13 cellular contexts compared by ENCODE assay signal in the genomic region with DNA sequence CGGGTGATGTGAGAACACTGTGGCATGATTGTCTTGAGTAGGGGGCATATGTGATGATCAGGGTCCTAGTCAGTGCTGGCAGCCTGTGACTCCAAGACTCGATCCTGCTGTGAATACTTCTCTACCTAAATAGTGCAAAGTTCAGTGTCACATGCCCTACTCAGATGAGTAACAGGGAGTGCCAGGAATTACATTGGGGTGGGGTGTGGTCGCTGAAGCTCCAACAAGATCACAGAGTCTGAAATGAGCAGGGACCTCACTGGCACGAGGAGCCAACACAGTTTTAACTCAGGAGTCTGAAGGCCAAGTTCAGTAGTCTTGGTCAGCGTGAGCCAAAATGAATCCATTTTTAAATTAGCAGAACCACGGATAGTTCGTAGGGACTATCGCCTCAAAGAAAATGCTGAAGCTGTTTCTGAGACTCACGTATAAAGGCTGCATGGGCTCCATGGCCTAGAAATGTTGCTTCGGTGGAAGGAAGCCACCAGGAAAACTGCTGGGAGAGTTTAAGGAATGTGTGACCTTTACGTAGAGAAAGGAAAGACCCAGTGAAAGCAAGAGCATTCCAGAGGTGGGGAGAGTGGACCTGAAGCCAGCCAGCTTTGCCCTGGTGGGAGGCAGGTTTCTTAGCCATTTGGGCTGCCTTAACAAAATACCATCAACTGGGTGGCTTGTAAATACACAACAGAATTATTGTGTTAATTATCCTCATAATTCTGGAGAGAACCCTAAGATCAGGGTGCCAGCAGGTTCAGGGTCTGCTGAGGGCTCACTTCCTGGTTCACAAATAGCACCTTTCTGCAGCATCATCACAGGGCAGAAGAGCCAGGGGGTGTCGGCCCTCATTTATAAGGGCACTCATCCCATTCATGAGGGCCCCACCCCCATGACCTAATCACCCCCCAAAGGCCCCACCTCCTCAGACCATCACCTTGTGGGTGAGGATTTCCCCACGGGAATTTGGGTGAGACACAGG.
A peak's percentile ranks its signal among the peaks of the same experiment; 100 is the strongest.
DNase-seq lines count a peak whose midpoint lies in the region; ATAC-seq, FAIRE-seq and TF ChIP-seq lines count a peak whose summit lies in the region.
"Had no signal": no experiment of that assay in that cellular context is flagged by ENCODE, and none has a peak within 500 bp of the region (broad histone marks: within the 10 kb centered on the region; RNA-seq: fewer than 3 reads in every experiment).

No MANE protein-coding gene starts in this region.

- peaks cover 30% of the 10 kb centered on the region for H3K4me1 ChIP-seq in Caco-2
- H3K4me1 ChIP-seq in mucosa of descending colon (ENCODE audit: low read depth), result peaks cover 8% of the 10 kb centered on the region

- intact Hi-C loops in Caco-2 (cut with micrococcal nuclease; ENCODE audit: unreplicated experiment), result loop anchor here (10.0 kb wide), 1 partner anchor 157 kb away; a partner anchor contains a TSS
- intact Hi-C loops in mucosa of descending colon (cut with DNase I, micrococcal nuclease), result loop anchor here in 1 of 2 donors (10.0 kb wide), 1 partner anchor 127 kb away; no protein-coding TSS in a partner anchor

- POLR2A ChIA-PET in Caco-2 (lab: Charles Lee), result interaction anchor here (1.5 kb wide), 1 partner anchor 156 kb away, joined by 4 read pairs; a partner anchor contains a TSS

- no peaks in the 10 kb centered on the region for H3K27me3 ChIP-seq in Caco-2 (replicated peaks; ENCODE audit: control insufficient read depth, insufficient read depth, low read length)
- H3K27me3 ChIP-seq: ovary had no signal

- CTCF ChIA-PET in Caco-2 (lab: Charles Lee), result interaction anchor here (0.7 kb wide), 1 partner anchor 472 kb away, joined by 3 read pairs; no protein-coding TSS in a partner anchor

- no peak for FAIRE-seq in RCC 7860 (lab: Jason Lieb, UNC)

- peaks cover 21% of the 10 kb centered on the region for H3K4me1 Mint-ChIP-seq in Caco-2 (ENCODE audit: low read depth, unreplicated experiment)
- H3K4me1 Mint-ChIP-seq in IgD-negative memory B cell, result peaks cover 19 to 40% (median 30%) of the 10 kb centered on the region in 3 donors

- H3K4me3 Mint-ChIP-seq in Caco-2 (ENCODE audit: unreplicated experiment) (no peak overlapping the region), IgD-negative memory B cell (no peak overlapping the region)
- H3K4me3 Mint-ChIP-seq: activated CD8-positive, alpha-beta T cell treated with anti-CD3 and anti-CD28 coated beads for 36 hours had no signal

- BruUV-seq in Caco-2 (replicated peaks; lab: Mats Ljungman, UMichigan), result no TSS peak

- peak; percentile 98 for ATAC-seq in mucosa of descending colon
- no peak for ATAC-seq in GM18520 (IDR thresholded peaks at IDR 0.05; ENCODE audit: unreplicated experiment)
- ATAC-seq: activated CD8-positive, alpha-beta T cell treated with anti-CD3 and anti-CD28 coated beads for 36 hours had no signal

- H3K9me3 ChIP-seq in Caco-2, result no peaks in the 10 kb centered on the region
- H3K9me3 ChIP-seq in mucosa of descending colon, result no peaks in the 10 kb centered on the region
- H3K9me3 ChIP-seq: ovary had no signal

- peak; percentile 19 to 56 for DNase-seq in Caco-2
- DNase-seq in epithelial cell of esophagus (ENCODE audit: low read depth), result peak; percentile 78
- peak in 2 of 3 donors; percentile 58 to 74 for DNase-seq in mucosa of descending colon
- no peak for DNase-seq in NCI-H146 treated with DMSO at 0.1 percent for 48 hours (lab: John Stamatoyannopoulos, UW; ENCODE audit: unreplicated experiment)
- no peak for DNase-seq in RCC 7860 (ENCODE audit: low spot score)
- DNase-seq in HK-2 (ENCODE audit: unreplicated experiment), result no peak
- DNase-seq: activated CD8-positive, alpha-beta T cell treated with anti-CD3 and anti-CD28 coated beads for 36 hours; activated gamma-delta T cell; hypothalamus; NCI-H1105 treated with DMSO at 0.1 percent for 48 hours; ovary had no signal

- no peaks in the 10 kb centered on the region for H3K27me3 Mint-ChIP-seq in Caco-2 (ENCODE audit: insufficient read depth, unreplicated experiment)
- H3K27me3 Mint-ChIP-seq in IgD-negative memory B cell, result no peaks in the 10 kb centered on the region
- H3K27me3 Mint-ChIP-seq: activated CD8-positive, alpha-beta T cell treated with anti-CD3 and anti-CD28 coated beads for 36 hours had no signal

- no peaks in the 10 kb centered on the region for H3K9me3 Mint-ChIP-seq in Caco-2 (ENCODE audit: unreplicated experiment)
- H3K9me3 Mint-ChIP-seq in IgD-negative memory B cell, result no peaks in the 10 kb centered on the region
- H3K9me3 Mint-ChIP-seq: activated CD8-positive, alpha-beta T cell treated with anti-CD3 and anti-CD28 coated beads for 36 hours had no signal

- TF ChIP-seq CTCF in Caco-2 (IDR thresholded peaks at IDR 0.05; ENCODE audit: insufficient read depth in 1 of 2, low read depth in 1 of 2, low read length in 1 of 2, severe bottlenecking in 1 of 2, unreplicated experiment in 1 of 2) (no peak), epithelial cell of esophagus (IDR thresholded peaks at IDR 0.05; ENCODE audit: insufficient read depth, low read depth, low read length, missing control alignments) (no peak), mucosa of descending colon (IDR thresholded peaks at IDR 0.05) (no peak)

- H3K36me3 Mint-ChIP-seq in Caco-2 (ENCODE audit: insufficient read depth, unreplicated experiment) (peaks cover under 1% of the 10 kb centered on the region), IgD-negative memory B cell (peaks cover 6% of the 10 kb centered on the region)

- H3K27ac Mint-ChIP-seq in Caco-2 (ENCODE audit: unreplicated experiment) (peak overlapping the region; percentile 83), IgD-negative memory B cell (peak overlapping the region in 2 of 3 donors; percentile 59 to 81)

- no peaks in the 10 kb centered on the region for H3K36me3 ChIP-seq in Caco-2 (ENCODE audit: control insufficient read depth, insufficient read depth, low read length)
- H3K36me3 ChIP-seq in mucosa of descending colon (ENCODE audit: low read depth), result no peaks in the 10 kb centered on the region
- H3K36me3 ChIP-seq: ovary had no signal

- no peak overlapping the region for H3K4me3 ChIP-seq in Caco-2 (ENCODE audit: low read depth, low read length)
- H3K4me3 ChIP-seq in epithelial cell of esophagus (ENCODE audit: low read length), result no peak overlapping the region
- H3K4me3 ChIP-seq in mucosa of descending colon, result no peak overlapping the region
- H3K4me3 ChIP-seq: ovary had no signal

Comparison
In these comparisons a context has a peak if more than half of its experiments do, and no peak if none do; other contexts are left out.
1. DNase-seq: peak in Caco-2 (2 of 2), epithelial cell of esophagus (single experiment) and mucosa of descending colon (2 of 3); none in NCI-H146 treated with DMSO at 0.1 percent for 48 hours (single experiment), RCC 7860 (single experiment) and HK-2 (single experiment).